Comparison of ENCODE assay signal across 14 cellular contexts in genomic region chr6:158867381-158868121, GRCh38. TPM values are rescaled to one million over a fixed set of nuclear protein-coding genes. Genes with fewer than 3 reads are reported as not detected.
DNase-seq lines count a peak whose midpoint lies in the region; FAIRE-seq and TF ChIP-seq lines count a peak whose summit lies in the region.
"Had no signal": no experiment of that assay in that cellular context is flagged by ENCODE, and none has a peak within 500 bp of the region (broad histone marks: within the 10 kb centered on the region; RNA-seq: fewer than 3 reads in every experiment).

No MANE protein-coding gene starts in this region.

- no peak overlapping the region for H4K12ac ChIP-seq in trophoblast cell (ENCODE audit: low read depth, low read length)

- H3K4me1 ChIP-seq in OCI-LY3 (ENCODE audit: low read length) = peaks cover 55% of the 10 kb centered on the region
- H3K4me1 ChIP-seq in trophoblast cell (ENCODE audit: control insufficient read depth in 1 of 2, insufficient read depth in 2 of 2, low read length in 2 of 2) = peaks cover 13 to 22% of the 10 kb centered on the region in 2 experiments

- H3K79me2 ChIP-seq in OCI-LY3 (ENCODE audit: low read length) (no peaks in the 10 kb centered on the region), trophoblast cell (ENCODE audit: control insufficient read depth, insufficient read depth, low read length, poor library complexity) (peaks cover 4% of the 10 kb centered on the region)

- no peaks in the 10 kb centered on the region for H4K20me1 ChIP-seq in OCI-LY3 (ENCODE audit: insufficient read depth, low read length)

- H3K27me3 ChIP-seq in OCI-LY3 (ENCODE audit: low read depth, low read length) = peaks cover 6% of the 10 kb centered on the region; the same call in 1 of the 2 replicates
- no peaks in the 10 kb centered on the region for H3K27me3 ChIP-seq in trophoblast cell (ENCODE audit: insufficient read depth, low read length)
- H3K27me3 ChIP-seq: adrenal gland had no signal

- H3K4me2 ChIP-seq in OCI-LY3 (ENCODE audit: low read length) (peak overlapping the region; percentile 58), trophoblast cell (ENCODE audit: low read length) (no peak overlapping the region)

- peaks cover 27% of the 10 kb centered on the region for H3K79me1 ChIP-seq in trophoblast cell (ENCODE audit: low read length)

- no peak overlapping the region for H3K4ac ChIP-seq in trophoblast cell (ENCODE audit: low read depth, low read length)

- no peak overlapping the region for H2BK120ac ChIP-seq in trophoblast cell (ENCODE audit: insufficient read depth, low read length, poor library complexity)

- H3K18ac ChIP-seq in trophoblast cell (ENCODE audit: low read length) = no peak overlapping the region

- H3K36me3 ChIP-seq in OCI-LY3 (replicated peaks; ENCODE audit: low read depth, low read length) = no peaks in the 10 kb centered on the region
- no peaks in the 10 kb centered on the region for H3K36me3 ChIP-seq in trophoblast cell (ENCODE audit: control insufficient read depth in 1 of 2, insufficient read depth in 2 of 2, low read length in 2 of 2)
- H3K36me3 ChIP-seq: adrenal gland had no signal

- H2AFZ ChIP-seq in OCI-LY3 (ENCODE audit: low read depth, low read length) (peak overlapping the region; percentile 92), trophoblast cell (ENCODE audit: insufficient read depth, low read length, poor library complexity) (no peak overlapping the region)

- H3K27ac ChIP-seq in OCI-LY3 (ENCODE audit: low read length) (peak overlapping the region; percentile 30; the same call in 1 of the 2 replicates), trophoblast cell (ENCODE audit: low read depth, low read length) (no peak overlapping the region)

- H3K9ac ChIP-seq in OCI-LY3 (ENCODE audit: low read length) (peak overlapping the region; percentile 39; the same call in 1 of the 2 replicates), trophoblast cell (ENCODE audit: low read length) (no peak overlapping the region)

- no peak for FAIRE-seq in frontal cortex (lab: Jason Lieb, UNC)
- FAIRE-seq: urothelium cell line had no signal

- H3K14ac ChIP-seq in trophoblast cell (ENCODE audit: low read length) = peak overlapping the region; percentile 36

- H2BK12ac ChIP-seq in trophoblast cell (ENCODE audit: low read length) = peak overlapping the region; percentile 32

- H4K91ac ChIP-seq in trophoblast cell (ENCODE audit: low read depth, low read length) = peak overlapping the region; percentile 28

- peak overlapping the region; percentile 18; the same call in 1 of the 2 replicates for H3K4me3 ChIP-seq in OCI-LY3 (ENCODE audit: low read length)
- no peak overlapping the region for H3K4me3 ChIP-seq in epithelial cell of proximal tubule (ENCODE audit: low read depth, low read length)
- H3K4me3 ChIP-seq in trophoblast cell (ENCODE audit: low read depth, low read length) = no peak overlapping the region
- H3K4me3 ChIP-seq: adrenal gland had no signal

- WGBS in trophoblast cell (ENCODE audit: extremely low coverage, insufficient coverage, insufficient read length) = no CpG with 5 or more reads among the region's 10 CpGs

- DNase-seq in DMS79 treated with DMSO at 0.1 percent for 48 hours (lab: John Stamatoyannopoulos, UW) = peak; percentile 55
- peak; percentile 51 for DNase-seq in epithelial cell of proximal tubule (ENCODE audit: low read depth)
- no peak for DNase-seq in trophoblast cell
- DNase-seq in activated effector memory CD4-positive, alpha-beta T cell treated with Interleukin-2 at 50 U/mL for 16 hours = no peak
- DNase-seq in NCI-H2081 treated with DMSO at 0.1 percent for 48 hours (lab: John Stamatoyannopoulos, UW) = no peak
- no peak for DNase-seq in frontal cortex (ENCODE audit: low spot score in 2 of 2)
- no peak for DNase-seq in NCI-H524 (lab: John Stamatoyannopoulos, UW)
- DNase-seq: activated CD4-positive, alpha-beta T cell treated with anti-CD3 and anti-CD28 coated beads for 36 hours; effector memory CD4-positive, alpha-beta T cell; NCI-H187 treated with DMSO at 0.1 percent for 48 hours; Right ventricle myocardium superior had no signal

- peaks cover 5% of the 10 kb centered on the region; the same call in 1 of the 2 replicates for H3K9me3 ChIP-seq in OCI-LY3 (ENCODE audit: insufficient read depth, low read length)
- peaks cover 1% of the 10 kb centered on the region for H3K9me3 ChIP-seq in trophoblast cell (ENCODE audit: insufficient read depth, low read depth, low read length)
- H3K9me3 ChIP-seq: adrenal gland had no signal

- TF ChIP-seq CTCF in OCI-LY3 (IDR thresholded peaks at IDR 0.05; ENCODE audit: low read depth, low read length) (no peak), epithelial cell of proximal tubule (conservative IDR thresholded peaks at IDR 0.05; ENCODE audit: low read depth, low read length) (no peak)

- no peak overlapping the region for H2BK5ac ChIP-seq in trophoblast cell (ENCODE audit: low read depth, low read length, poor library complexity)

- H2AK5ac ChIP-seq in trophoblast cell (ENCODE audit: low read length) = peak overlapping the region; percentile 81

- H4K8ac ChIP-seq in trophoblast cell (ENCODE audit: low read depth, low read length) = no peak overlapping the region

- no peak overlapping the region for H3K23ac ChIP-seq in trophoblast cell (ENCODE audit: low read length)

RNA-seq across cellular contexts. Expression of gene EZR, which starts 48.4 kb away (rescaled TPM):
- total RNA-seq in epithelial cell of proximal tubule (264 and 309 TPM in 2 replicates), frontal cortex (114 TPM)
- polyA plus RNA-seq in trophoblast cell (2013) = 490 and 492 TPM in 2 replicates

Comparison
In these comparisons a context has a peak if more than half of its experiments do, and no peak if none do; other contexts are left out.
1. DNase-seq: peak in DMS79 treated with DMSO at 0.1 percent for 48 hours (single experiment) and epithelial cell of proximal tubule (single experiment); none in trophoblast cell (0 of 2), activated effector memory CD4-positive, alpha-beta T cell treated with Interleukin-2 at 50 U/mL for 16 hours (single experiment), NCI-H2081 treated with DMSO at 0.1 percent for 48 hours (single experiment), frontal cortex (0 of 2) and NCI-H524 (0 of 2).